ENCODE assay signal across 23 cellular contexts in the genomic region with DNA sequence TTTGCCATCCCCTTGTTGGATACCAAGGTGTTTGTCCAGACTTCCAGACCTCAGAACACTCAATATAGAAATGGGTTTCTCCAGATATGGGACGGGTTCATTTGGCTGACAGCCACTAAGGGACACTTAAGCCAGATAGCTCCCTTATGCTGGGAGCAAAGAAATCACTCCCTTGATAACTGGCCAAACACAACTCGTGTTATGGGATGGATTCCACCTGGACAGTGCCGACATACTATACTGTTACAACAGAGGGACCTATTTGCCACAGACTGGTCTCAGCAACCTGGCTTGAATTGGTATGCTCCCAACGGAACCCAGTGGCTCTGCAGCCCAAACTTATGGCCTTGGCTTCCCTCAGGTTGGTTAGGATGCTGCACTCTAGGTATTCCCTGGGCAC.
"Had no signal": no experiment of that assay in that cellular context is flagged by ENCODE, and none has a peak within 500 bp of the region (broad histone marks: within the 10 kb centered on the region; RNA-seq: fewer than 3 reads in every experiment).

No MANE protein-coding gene starts in this region.

- ATAC-seq: activated CD4-positive, alpha-beta T cell treated with anti-CD3 and anti-CD28 coated beads for 36 hours; activated CD8-positive, alpha-beta T cell treated with anti-CD3 and anti-CD28 coated beads, Interleukin-2, amount 10 ng/mL, durations not matched to agents 7 days and 5 days; body of pancreas; T-cell had no signal

- H3K27ac Mint-ChIP-seq: activated CD4-positive, alpha-beta T cell treated with anti-CD3 and anti-CD28 coated beads for 36 hours; activated CD8-positive, alpha-beta T cell treated with anti-CD3 and anti-CD28 coated beads, Interleukin-2, amount 10 ng/mL, durations not matched to agents 7 days and 5 days; activated naive CD8-positive, alpha-beta T cell treated with anti-CD3 and anti-CD28 coated beads, Interleukin-2, amount 10 ng/mL, durations not matched to agents 7 days and 5 days; IgD-negative memory B cell; T-cell had no signal

- H3K36me3 Mint-ChIP-seq: activated naive CD8-positive, alpha-beta T cell treated with anti-CD3 and anti-CD28 coated beads, Interleukin-2, amount 10 ng/mL, durations not matched to agents 7 days and 5 days; IgD-negative memory B cell; T-cell had no signal

- H3K4me3 Mint-ChIP-seq: activated CD4-positive, alpha-beta T cell treated with anti-CD3 and anti-CD28 coated beads for 36 hours; activated CD8-positive, alpha-beta T cell treated with anti-CD3 and anti-CD28 coated beads, Interleukin-2, amount 10 ng/mL, durations not matched to agents 7 days and 5 days; activated naive CD8-positive, alpha-beta T cell treated with anti-CD3 and anti-CD28 coated beads, Interleukin-2, amount 10 ng/mL, durations not matched to agents 7 days and 5 days; IgD-negative memory B cell; T-cell had no signal

- H3K9me3 Mint-ChIP-seq: activated naive CD8-positive, alpha-beta T cell treated with anti-CD3 and anti-CD28 coated beads, Interleukin-2, amount 10 ng/mL, durations not matched to agents 7 days and 5 days; T-cell had no signal

- H3K9me3 ChIP-seq: adrenal gland, body of pancreas, Peyer's patch had no signal

- H3K4me3 ChIP-seq: adrenal gland, body of pancreas, Peyer's patch, SK-N-MC had no signal

- H3K4me1 ChIP-seq: adrenal gland, body of pancreas, Peyer's patch had no signal

- DNase-seq: activated CD4-positive, alpha-beta T cell treated with anti-CD3 and anti-CD28 coated beads for 36 hours; activated CD8-positive, alpha-beta memory T cell treated with anti-CD3 and anti-CD28 coated beads, Interleukin-2, amount 50 U/mL, for 48 hours; activated CD8-positive, alpha-beta T cell treated with anti-CD3 and anti-CD28 coated beads, Interleukin-2, amount 10 ng/mL, durations not matched to agents 7 days and 5 days; activated naive CD4-positive, alpha-beta T cell treated with anti-CD3 and anti-CD28 coated beads, Interleukin-2, amount 50 U/mL, for 16 hours; activated naive CD8-positive, alpha-beta T cell treated with anti-CD3 and anti-CD28 coated beads, Interleukin-2, amount 10 ng/mL, durations not matched to agents 7 days and 5 days; activated T-cell treated with anti-CD3 and anti-CD28 coated beads, Interleukin-2, amount 50 U/mL, for 1 hour; adrenal gland; anterior cingulate cortex; body of pancreas; KG1; NCI-H1048; NCI-H2029; NCI-H2107; NCI-H2171 treated with DMSO at 0.1 percent for 48 hours; NCI-H226; NCI-H510A; NCI-H69; Peyer's patch; SIG-M5; T-cell; WERI-Rb-1 had no signal

- H3K36me3 ChIP-seq: adrenal gland, Peyer's patch, WERI-Rb-1 had no signal

- H3K27ac ChIP-seq: adrenal gland, body of pancreas, Peyer's patch, SK-N-MC, WERI-Rb-1 had no signal

- H3K27me3 ChIP-seq: adrenal gland, body of pancreas, Peyer's patch had no signal
